In genomic region chr20:22583773-22584629, GRCh38 we compare ENCODE assay signal across 8 cellular contexts. TPM values are rescaled to one million over a fixed set of nuclear protein-coding genes. Genes with fewer than 3 reads are reported as not detected.
A peak's percentile ranks its signal among the peaks of the same experiment; 100 is the strongest.
DNase-seq lines count a peak whose midpoint lies in the region; ATAC-seq and TF ChIP-seq lines count a peak whose summit lies in the region.

FOXA2 (minus strand) TSS chr20:22584572; CDS start chr20:22584278, 294 bp downstream.

- H3K4me1 Mint-ChIP-seq in stimulated activated naive B cell treated with anti-CD40 and anti-IgM and Interleukin-4, amounts not matched to agents 10 μg/mL and 1 μg/mL and 100 μg/mL, for 72 hours = peaks cover 9 to 20% of the 10 kb centered on the region in 2 donors

- H3K9me3 ChIP-seq in PC-3 (ENCODE audit: low read length) = no peaks in the 10 kb centered on the region
- H3K9me3 ChIP-seq in iPS-18c (ENCODE audit: control insufficient read depth, insufficient read depth, low read length) = peaks cover 8% of the 10 kb centered on the region
- peaks cover 8% of the 10 kb centered on the region for H3K9me3 ChIP-seq in WERI-Rb-1 (ENCODE audit: severe bottlenecking)

- no peaks in the 10 kb centered on the region for H3K9me2 ChIP-seq in PC-3 (replicated peaks; ENCODE audit: low read length)

- H3K36me3 Mint-ChIP-seq in stimulated activated naive B cell treated with anti-CD40 and anti-IgM and Interleukin-4, amounts not matched to agents 10 μg/mL and 1 μg/mL and 100 μg/mL, for 72 hours = peaks cover 6 to 9% of the 10 kb centered on the region in 2 donors

- peaks cover 66 to 91% of the 10 kb centered on the region in 2 donors for H3K27me3 Mint-ChIP-seq in stimulated activated naive B cell treated with anti-CD40 and anti-IgM and Interleukin-4, amounts not matched to agents 10 μg/mL and 1 μg/mL and 100 μg/mL, for 72 hours

- peak within 1 kb of the TSS; percentile 93 for H3K4me3 ChIP-seq in PC-3 (ENCODE audit: low read length)
- H3K4me3 ChIP-seq in iPS-18c (ENCODE audit: insufficient read depth, low read depth, low read length) = peak within 1 kb of the TSS; percentile 38
- H3K4me3 ChIP-seq in WERI-Rb-1 (ENCODE audit: low read depth, low read length) = no peak within 1 kb of the TSS

- intact Hi-C loops in PC-3 (cut with micrococcal nuclease) = loop anchor here (1.0 to 5.0 kb wide), 3 partner anchors 71 to 778 kb away; partner anchors contain the start of gene GZF1

- TSS peak; percentile 52 for BruUV-seq in PC-3 (replicated peaks; lab: Mats Ljungman, UMichigan)

- peak; percentile 53 for ATAC-seq in PC-3
- no peak for ATAC-seq in stimulated activated naive B cell treated with anti-CD40 and anti-IgM and Interleukin-4, amounts not matched to agents 10 μg/mL and 1 μg/mL and 100 μg/mL, for 72 hours (replicated peaks)
- no peak for ATAC-seq in GM18867 (IDR thresholded peaks at IDR 0.05; ENCODE audit: unreplicated experiment)
- ATAC-seq in HG02678 (IDR thresholded peaks at IDR 0.05; ENCODE audit: unreplicated experiment) = no peak

- no peaks in the 10 kb centered on the region for H3F3A ChIP-seq in PC-3 (ENCODE audit: low read length, unreplicated experiment)

- peak within 1 kb of the TSS; percentile 79 for H2AFZ ChIP-seq in PC-3 (ENCODE audit: low read length)

- peaks cover 28% of the 10 kb centered on the region for H3K79me2 ChIP-seq in PC-3 (ENCODE audit: low read length)

- TF ChIP-seq CTCF in PC-3 (conservative IDR thresholded peaks at IDR 0.05; ENCODE audit: low read depth, low read length) (no peak), WERI-Rb-1 (IDR thresholded peaks at IDR 0.05; ENCODE audit: low read depth, low read length) (no peak)

- H3K4me2 ChIP-seq in PC-3 (ENCODE audit: low read length) = peak within 1 kb of the TSS; percentile 97

- H3K27ac Mint-ChIP-seq in stimulated activated naive B cell treated with anti-CD40 and anti-IgM and Interleukin-4, amounts not matched to agents 10 μg/mL and 1 μg/mL and 100 μg/mL, for 72 hours = peak within 1 kb of the TSS; percentile 76

- H3K27ac ChIP-seq in PC-3 (ENCODE audit: low read length) (no peak within 1 kb of the TSS; the same call in 1 of the 2 replicates), WERI-Rb-1 (no peak within 1 kb of the TSS)

- peak; percentile 78 for DNase-seq in NCI-H345 (lab: John Stamatoyannopoulos, UW)
- no peak for DNase-seq in NCI-H345 treated with DMSO at 0.1 percent for 48 hours (lab: John Stamatoyannopoulos, UW; ENCODE audit: unreplicated experiment)
- DNase-seq in PC-3 = peak; percentile 63
- DNase-seq in stimulated activated naive B cell treated with anti-CD40 and anti-IgM and Interleukin-4, amounts not matched to agents 10 μg/mL and 1 μg/mL and 100 μg/mL, for 72 hours = no peak
- no peak for DNase-seq in WERI-Rb-1

- peaks cover 6% of the 10 kb centered on the region; the same call in 1 of the 2 replicates for H3K4me1 ChIP-seq in PC-3 (ENCODE audit: insufficient read depth, low read length)

- H3K9ac ChIP-seq in PC-3 (ENCODE audit: low read length) = peak within 1 kb of the TSS; percentile 84

- H3K4me3 Mint-ChIP-seq in stimulated activated naive B cell treated with anti-CD40 and anti-IgM and Interleukin-4, amounts not matched to agents 10 μg/mL and 1 μg/mL and 100 μg/mL, for 72 hours = peak within 1 kb of the TSS; percentile 41

- H4K20me1 ChIP-seq in PC-3 (ENCODE audit: low read length) = no peaks in the 10 kb centered on the region

- CTCF ChIA-PET in PC-3 (lab: Charles Lee) = no interaction called here

- H3K36me3 ChIP-seq in PC-3 (ENCODE audit: low read depth, low read length) (no peaks in the 10 kb centered on the region), WERI-Rb-1 (no peaks in the 10 kb centered on the region)

- POLR2A ChIA-PET in PC-3 (lab: Charles Lee; ENCODE audit: unreplicated experiment) = no interaction called here

- H3K9me3 Mint-ChIP-seq in stimulated activated naive B cell treated with anti-CD40 and anti-IgM and Interleukin-4, amounts not matched to agents 10 μg/mL and 1 μg/mL and 100 μg/mL, for 72 hours = peaks cover 2 to 3% of the 10 kb centered on the region in 2 donors

- H3K27me3 ChIP-seq in PC-3 (ENCODE audit: low read length) (0 out of 2 replicates have a peak, but pooled peaks cover 3% of the 10 kb centered on the region), WERI-Rb-1 (ENCODE audit: insufficient read depth, low read depth, severe bottlenecking) (peaks cover 80% of the 10 kb centered on the region)

RNA-seq across cellular contexts. Expression of gene FOXA2, which starts in this region (rescaled TPM):
- total RNA-seq in PC-3 (2014; rRNA removed) = 14.4 and 15.2 TPM in 2 replicates

Comparison
In these comparisons a context has a peak if more than half of its experiments do, and no peak if none do; other contexts are left out.
1. DNase-seq: peak in NCI-H345 (single experiment) and PC-3 (single experiment); none in NCI-H345 treated with DMSO at 0.1 percent for 48 hours (single experiment), stimulated activated naive B cell treated with anti-CD40 and anti-IgM and Interleukin-4, amounts not matched to agents 10 μg/mL and 1 μg/mL and 100 μg/mL, for 72 hours (single experiment) and WERI-Rb-1 (single experiment).